In the genomic region with DNA sequence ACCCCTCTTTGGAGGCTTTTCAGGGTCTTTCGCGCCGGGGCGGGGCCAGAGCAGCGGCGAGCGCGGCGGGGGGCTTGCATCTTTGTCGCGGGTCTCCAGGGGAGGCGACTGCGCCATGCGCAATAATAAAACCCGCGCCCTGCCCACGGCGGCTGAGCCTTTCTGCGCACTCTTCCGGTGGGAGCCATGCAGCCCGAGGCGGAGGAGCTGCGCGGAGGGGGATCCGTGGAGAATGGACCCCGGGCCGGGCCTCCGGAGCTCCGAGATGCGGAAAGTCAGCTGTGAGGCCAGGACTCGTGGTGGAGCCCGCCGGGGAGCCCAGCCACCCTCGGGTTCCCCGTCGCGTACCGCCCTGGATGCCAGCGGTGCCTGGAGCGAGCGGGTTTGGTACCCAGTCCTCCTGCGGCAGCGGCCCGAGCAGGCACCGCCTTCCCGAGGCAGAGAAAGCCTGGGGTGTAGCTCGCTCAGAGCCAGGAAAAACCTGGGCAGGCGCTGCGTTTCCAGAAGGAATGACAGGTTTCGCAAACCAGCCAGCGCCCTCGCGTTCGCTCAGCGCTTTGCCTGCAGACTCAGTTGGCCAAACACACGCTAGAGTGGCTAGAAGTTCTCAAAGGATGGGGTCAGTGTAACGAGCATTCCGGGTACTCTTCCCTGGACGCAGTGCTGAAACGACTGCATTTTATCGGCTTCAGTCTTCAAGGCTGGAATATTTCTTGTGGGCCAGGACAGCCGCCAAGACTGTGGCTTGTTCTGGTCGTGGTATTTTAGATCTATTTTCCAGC, we compare ENCODE assay signal across 8 cellular contexts. TPM values are rescaled to one million over a fixed set of nuclear protein-coding genes. Genes with fewer than 3 reads are reported as not detected.
DNase-seq lines count a peak whose midpoint lies in the region; ATAC-seq lines count a peak whose summit lies in the region.

No MANE protein-coding gene starts in this region.

- H3K4me3 Mint-ChIP-seq in activated T-helper 2 cell treated with anti-CD3 and anti-CD28 coated beads, Interferon-gamma antibody, Interleukin-2, Interleukin-4, amounts not matched to agents 10 μg/mL and 5 μg/mL and 100 μg/mL, durations not matched to agents 14 hours and 24 hours and 36 hours (ENCODE audit: low read depth), result peak overlapping the region; percentile 72

- peaks cover 18% of the 10 kb centered on the region for H3K4me1 Mint-ChIP-seq in activated T-helper 2 cell treated with anti-CD3 and anti-CD28 coated beads, Interferon-gamma antibody, Interleukin-2, Interleukin-4, amounts not matched to agents 10 μg/mL and 5 μg/mL and 100 μg/mL, durations not matched to agents 14 hours and 24 hours and 36 hours (ENCODE audit: low read depth)

- no peaks in the 10 kb centered on the region for H3K9me3 Mint-ChIP-seq in activated T-helper 2 cell treated with anti-CD3 and anti-CD28 coated beads, Interferon-gamma antibody, Interleukin-2, Interleukin-4, amounts not matched to agents 10 μg/mL and 5 μg/mL and 100 μg/mL, durations not matched to agents 14 hours and 24 hours and 36 hours

- H3K36me3 Mint-ChIP-seq in activated T-helper 2 cell treated with anti-CD3 and anti-CD28 coated beads, Interferon-gamma antibody, Interleukin-2, Interleukin-4, amounts not matched to agents 10 μg/mL and 5 μg/mL and 100 μg/mL, durations not matched to agents 14 hours and 24 hours and 36 hours (ENCODE audit: low read depth), result peaks cover 2% of the 10 kb centered on the region

- H3K27me3 Mint-ChIP-seq in activated T-helper 2 cell treated with anti-CD3 and anti-CD28 coated beads, Interferon-gamma antibody, Interleukin-2, Interleukin-4, amounts not matched to agents 10 μg/mL and 5 μg/mL and 100 μg/mL, durations not matched to agents 14 hours and 24 hours and 36 hours (ENCODE audit: low read depth), result peaks cover 54% of the 10 kb centered on the region

- peak; percentile 85 for DNase-seq in DMS 273 (lab: John Stamatoyannopoulos, UW; ENCODE audit: unreplicated experiment)
- DNase-seq in NCI-H1092 (lab: John Stamatoyannopoulos, UW), result peak; percentile 24
- DNase-seq in activated T-helper 2 cell treated with anti-CD3 and anti-CD28 coated beads, Interferon-gamma antibody, Interleukin-2, Interleukin-4, amounts not matched to agents 10 μg/mL and 5 μg/mL and 100 μg/mL, durations not matched to agents 14 hours and 24 hours and 36 hours (ENCODE audit: low spot score), result peak; percentile 13
- peak; percentile 67 for DNase-seq in glomerular visceral epithelial cell (ENCODE audit: extremely low spot score)
- peak in 46 of 56 donors; percentile 2 to 79 (median 34) for DNase-seq in nucleus accumbens (lab: John Stamatoyannopoulos, UW)
- DNase-seq in medulla oblongata (ENCODE audit: extremely low spot score), result no peak

- no peak for ATAC-seq in HG02884 (IDR thresholded peaks at IDR 0.05; ENCODE audit: unreplicated experiment)
- no peak for ATAC-seq in HG02938 (IDR thresholded peaks at IDR 0.05; ENCODE audit: unreplicated experiment)

- intact Hi-C loops in activated T-helper 2 cell treated with anti-CD3 and anti-CD28 coated beads, Interferon-gamma antibody, Interleukin-2, Interleukin-4, amounts not matched to agents 10 μg/mL and 5 μg/mL and 100 μg/mL, durations not matched to agents 14 hours and 24 hours and 36 hours (cut with micrococcal nuclease), result loop anchor here (2.0 to 5.0 kb wide), 2 partner anchors 48 to 81 kb away; no protein-coding TSS in a partner anchor

- no peak overlapping the region for H3K27ac Mint-ChIP-seq in activated T-helper 2 cell treated with anti-CD3 and anti-CD28 coated beads, Interferon-gamma antibody, Interleukin-2, Interleukin-4, amounts not matched to agents 10 μg/mL and 5 μg/mL and 100 μg/mL, durations not matched to agents 14 hours and 24 hours and 36 hours

RNA-seq across cellular contexts. Expression of gene AKAP12, which starts 1.3 kb away (rescaled TPM):
- 15.6 and 17.2 TPM in 2 replicates for total RNA-seq in activated T-helper 2 cell treated with anti-CD3 and anti-CD28 coated beads, Interferon-gamma antibody, Interleukin-2, Interleukin-4, amounts not matched to agents 10 μg/mL and 5 μg/mL and 100 μg/mL, durations not matched to agents 14 hours and 24 hours and 36 hours
